In the genomic region with DNA sequence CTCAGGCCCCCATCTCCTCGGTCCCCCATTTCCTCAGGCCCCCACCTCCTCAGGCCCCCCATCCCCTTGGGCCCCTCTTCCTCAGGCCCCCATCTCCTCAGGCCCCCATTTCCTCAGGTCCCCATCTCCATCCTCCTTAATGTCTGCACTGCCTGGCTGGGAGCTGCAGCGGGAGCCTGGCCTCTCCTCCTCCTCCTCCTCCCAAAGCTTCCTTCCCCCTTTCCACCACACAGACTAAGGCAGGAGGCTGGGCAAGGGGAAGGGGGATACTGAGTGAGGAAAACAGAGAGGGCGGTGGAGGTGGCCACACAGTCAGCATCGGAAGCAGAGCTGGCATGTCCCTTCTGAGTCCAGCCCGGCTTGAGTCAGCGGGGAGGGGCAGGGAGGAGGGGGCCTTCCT, we compare ENCODE assay signal across 25 cellular contexts.
"Had no signal": no experiment of that assay in that cellular context is flagged by ENCODE, and none has a peak within 500 bp of the region (broad histone marks: within the 10 kb centered on the region; RNA-seq: fewer than 3 reads in every experiment).

No MANE protein-coding gene starts in this region.

- H3K9me3 ChIP-seq: heart right ventricle, left lung, lower lobe of right lung, ovary, psoas muscle, transverse colon had no signal

- H3K4me2 ChIP-seq: smooth muscle cell had no signal

- H3K4me3 ChIP-seq: heart right ventricle, left lung, lower lobe of right lung, ovary, psoas muscle, smooth muscle cell, transverse colon had no signal

- H3K9me3 Mint-ChIP-seq: activated naive CD4-positive, alpha-beta T cell treated with anti-CD3 and anti-CD28 coated beads, Interleukin-2, amount 10 ng/mL, durations not matched to agents 7 days and 5 days; activated T-cell treated with anti-CD3 and anti-CD28 coated beads, Interleukin-2, amount 50 U/mL, for 24 hours; dendritic cell treated with granulocyte-macrophage colony-stimulating factor and Interleukin-4, amounts not matched to agents 40 ng/mL and 50 ng/mL, for 4 days; endodermal cell; natural killer cell had no signal

- H3K4me1 Mint-ChIP-seq: activated naive CD4-positive, alpha-beta T cell treated with anti-CD3 and anti-CD28 coated beads, Interleukin-2, amount 10 ng/mL, durations not matched to agents 7 days and 5 days had no signal

- H3K27ac ChIP-seq: heart right ventricle, lower lobe of right lung, ovary, psoas muscle, transverse colon had no signal

- H3K36me3 Mint-ChIP-seq: activated naive CD4-positive, alpha-beta T cell treated with anti-CD3 and anti-CD28 coated beads, Interleukin-2, amount 10 ng/mL, durations not matched to agents 7 days and 5 days; natural killer cell had no signal

- H3K4me1 ChIP-seq: lower lobe of right lung, psoas muscle, transverse colon had no signal

- H3K36me3 ChIP-seq: heart right ventricle, left lung, lower lobe of right lung, ovary, transverse colon had no signal

- H3K27me3 ChIP-seq: left lung, ovary, transverse colon had no signal

- H3K27ac Mint-ChIP-seq: activated naive CD4-positive, alpha-beta T cell treated with anti-CD3 and anti-CD28 coated beads, Interleukin-2, amount 10 ng/mL, durations not matched to agents 7 days and 5 days; activated T-cell treated with anti-CD3 and anti-CD28 coated beads, Interleukin-2, amount 50 U/mL, for 24 hours; endodermal cell; natural killer cell had no signal

- FAIRE-seq: urothelium cell line had no signal

- DNase-seq: activated CD4-positive, alpha-beta T cell treated with anti-CD3 and anti-CD28 coated beads for 48 hours; activated CD4-positive, alpha-beta T cell treated with anti-CD3 and anti-CD28 coated beads, Interleukin-2, amount 50 U/mL, for 48 hours; activated CD8-positive, alpha-beta memory T cell treated with anti-CD3 and anti-CD28 coated beads, Interleukin-2, amount 50 U/mL, for 4 hours; activated gamma-delta T cell; activated naive CD4-positive, alpha-beta T cell treated with anti-CD3 and anti-CD28 coated beads, Interleukin-2, amount 10 ng/mL, durations not matched to agents 7 days and 5 days; activated T-cell treated with anti-CD3 and anti-CD28 coated beads, Interleukin-2, amount 50 U/mL, for 24 hours; amniotic stem cell; caudate nucleus; endodermal cell; foreskin fibroblast; heart right ventricle; left lung; lower lobe of right lung; mesendoderm; natural killer cell; ovary; psoas muscle; stimulated activated CD4-positive, alpha-beta T cell treated with anti-CD3 and anti-CD28 coated beads, Interleukin-1b, Interleukin-23, amount 100 ng/mL, for 48 hours; stimulated activated CD4-positive, alpha-beta T cell treated with anti-CD3 and anti-CD28 coated beads, Interleukin-4, amount 100 ng/mL, for 4 hours; stimulated activated CD8-positive, alpha-beta memory T cell treated with anti-CD3 and anti-CD28 coated beads, Interleukin-4, amount 100 ng/mL, for 48 hours; stimulated activated naive CD4-positive, alpha-beta T cell treated with Interleukin-2 at 50 U/mL for 16 hours; transverse colon had no signal

- H3K4me3 Mint-ChIP-seq: activated naive CD4-positive, alpha-beta T cell treated with anti-CD3 and anti-CD28 coated beads, Interleukin-2, amount 10 ng/mL, durations not matched to agents 7 days and 5 days; activated T-cell treated with anti-CD3 and anti-CD28 coated beads, Interleukin-2, amount 50 U/mL, for 24 hours; dendritic cell treated with granulocyte-macrophage colony-stimulating factor and Interleukin-4, amounts not matched to agents 40 ng/mL and 50 ng/mL, for 4 days; endodermal cell; natural killer cell had no signal
